In genomic region chr13:45615501-45616101, GRCh38 we compare ENCODE assay signal across 1 cellular context.
TF ChIP-seq lines count a peak whose summit lies in the region.

Gene ERICH6B, minus strand, starts transcription at chr13:45615739. Its CDS starts 18,734 bp downstream, at chr13:45597005.

TF ChIP-seq in WTC11, 78 proteins besides CTCF, POLR2A, EP300 and RAD21 (continued from another document):
- no peak for TF ChIP-seq E2F1 (CRISPR knock-in tag; IDR thresholded peaks at IDR 0.05)
- no peak for TF ChIP-seq SP1 (CRISPR knock-in tag; conservative IDR thresholded peaks at IDR 0.05)
- TF ChIP-seq FOXJ3 (CRISPR knock-in tag; IDR thresholded peaks at IDR 0.05; ENCODE audit: borderline replicate concordance) = no peak
- TF ChIP-seq ZNF219 (CRISPR knock-in tag; IDR thresholded peaks at IDR 0.05; ENCODE audit: borderline replicate concordance) = no peak
- no peak for TF ChIP-seq ARID4B (CRISPR knock-in tag; IDR thresholded peaks at IDR 0.05; ENCODE audit: borderline replicate concordance)
- TF ChIP-seq NFE2L1 (CRISPR knock-in tag; IDR thresholded peaks at IDR 0.05) = no peak
- no peak for TF ChIP-seq USF1 (CRISPR knock-in tag; IDR thresholded peaks at IDR 0.05)
- no peak for TF ChIP-seq ZNF532 (CRISPR knock-in tag; IDR thresholded peaks at IDR 0.05; ENCODE audit: borderline replicate concordance)
- no peak for TF ChIP-seq ZNF281 (CRISPR knock-in tag; IDR thresholded peaks at IDR 0.05)
- no peak for TF ChIP-seq ZBTB21 (CRISPR knock-in tag; IDR thresholded peaks at IDR 0.05; ENCODE audit: borderline replicate concordance)
- no peak for TF ChIP-seq RELA (CRISPR knock-in tag; IDR thresholded peaks at IDR 0.05; ENCODE audit: borderline replicate concordance)
